ENCODE assay signal across 1 cellular context in genomic region chr7:129503725-129504124, GRCh38.
TF ChIP-seq lines count a peak whose summit lies in the region.

No MANE protein-coding gene starts in this region.

TF ChIP-seq in HCT116, 20 proteins besides CTCF, POLR2A, EP300 and RAD21 (continued from another document):
- TF ChIP-seq REST (IDR thresholded peaks at IDR 0.05; ENCODE audit: low read depth): no peak
- no peak for TF ChIP-seq POLR2AphosphoS5 (IDR thresholded peaks at IDR 0.05; ENCODE audit: low read depth, low read length)
- TF ChIP-seq ATF3 (IDR thresholded peaks at IDR 0.05): no peak
- TF ChIP-seq CEBPB (IDR thresholded peaks at IDR 0.05; ENCODE audit: low read depth): no peak
- TF ChIP-seq MAX (IDR thresholded peaks at IDR 0.05): no peak
- no peak for TF ChIP-seq TCF7L2 (IDR thresholded peaks at IDR 0.05; ENCODE audit: borderline replicate concordance, extremely low read depth, insufficient read depth, insufficient read length)
- no peak for TF ChIP-seq FOSL1 (IDR thresholded peaks at IDR 0.05; ENCODE audit: low read depth)
- no peak for TF ChIP-seq YY1 (IDR thresholded peaks at IDR 0.05; ENCODE audit: extremely low read depth, insufficient replicate concordance, low read depth, low read length)
